Comparison of ENCODE assay signal across 8 cellular contexts in genomic region chr10:46786518-46787320, GRCh38.
DNase-seq lines count a peak whose midpoint lies in the region; ATAC-seq and TF ChIP-seq lines count a peak whose summit lies in the region.
"Not testable (repeated sequence)": the region's sequence is repeated elsewhere in the genome, so short reads cannot be mapped to it uniquely, and the experiment has no call there.

No MANE protein-coding gene starts in this region.

- DNase-seq in CD4-positive, alpha-beta T cell = peak; percentile 21 to 57 (median 47)
- DNase-seq in HPDE6-E6E7 (ENCODE audit: extremely low spot score) = peak; percentile 8
- DNase-seq in NOMO-1 treated with DMSO at 0.1 percent for 48 hours (lab: John Stamatoyannopoulos, UW; ENCODE audit: unreplicated experiment) = peak; percentile 67
- DNase-seq in activated T-cell treated with anti-CD3 and anti-CD28 coated beads for 1 hour (ENCODE audit: low read depth) = peak; percentile 16
- peak; percentile 62 for DNase-seq in epithelial cell of esophagus (ENCODE audit: low read depth)
- DNase-seq in mesenchymal stem cell = peak; percentile 80
- peak; percentile 14 to 45 for DNase-seq in stimulated activated CD4-positive, alpha-beta T cell treated with anti-CD3 and anti-CD28 coated beads, Interleukin-4, amount 100 ng/mL, for 4 hours

- peak overlapping the region; percentile 80 for H2BK15ac ChIP-seq in mesenchymal stem cell (ENCODE audit: low read depth, poor library complexity, severe bottlenecking)

- not testable (repeated sequence) for H2BK120ac ChIP-seq in mesenchymal stem cell (ENCODE audit: low read depth, low read length)

- H4K8ac ChIP-seq in mesenchymal stem cell (ENCODE audit: low read length) = peak overlapping the region; percentile 99

- not testable (repeated sequence) for H3K4me1 Mint-ChIP-seq in CD4-positive, alpha-beta T cell (ENCODE audit: low read depth)

- not testable (repeated sequence) for H2AK5ac ChIP-seq in mesenchymal stem cell (ENCODE audit: low read length, severe bottlenecking)

- peak overlapping the region; percentile 35 for H3K27ac Mint-ChIP-seq in CD4-positive, alpha-beta T cell

- not testable (repeated sequence) for H3K9me3 ChIP-seq in CD4-positive, alpha-beta T cell (ENCODE audit: control insufficient read depth, low read length); mesenchymal stem cell (ENCODE audit: control insufficient read depth, low read length)

- H3K23ac ChIP-seq in mesenchymal stem cell (ENCODE audit: low read length in 2 of 2) = not testable (repeated sequence)

- not testable (repeated sequence) for H3K36me3 ChIP-seq in mesenchymal stem cell (ENCODE audit: control insufficient read depth in 1 of 2, insufficient read depth in 2 of 2, low read depth in 1 of 2, low read length in 2 of 2)

- not testable (repeated sequence) for H3K27ac ChIP-seq in CD4-positive, alpha-beta T cell (ENCODE audit: low read depth, low read length)
- peak overlapping the region; percentile 91 for H3K27ac ChIP-seq in mesenchymal stem cell (ENCODE audit: low read length, poor library complexity, severe bottlenecking)

- H3K4me2 ChIP-seq in mesenchymal stem cell (ENCODE audit: low read length, poor library complexity, severe bottlenecking) = peak overlapping the region; percentile 48

- H3K14ac ChIP-seq in mesenchymal stem cell (ENCODE audit: low read length in 2 of 2) = not testable (repeated sequence)

- peak overlapping the region; percentile 30 for H2AFZ ChIP-seq in mesenchymal stem cell (ENCODE audit: low read depth, low read length)

- ATAC-seq in CD4-positive, alpha-beta T cell (ENCODE audit: poor library complexity) = peak; percentile 68
- ATAC-seq in GM19467 (IDR thresholded peaks at IDR 0.05; ENCODE audit: unreplicated experiment) = peak; percentile 50

- POLR2A ChIA-PET in CD4-positive, alpha-beta T cell (lab: Charles Lee) = not testable (repeated sequence)

- not testable (repeated sequence) for H3K27me3 Mint-ChIP-seq in CD4-positive, alpha-beta T cell

- H3K4me3 ChIP-seq in epithelial cell of esophagus (ENCODE audit: low read length) = peak overlapping the region; percentile 72
- H3K4me3 ChIP-seq in mesenchymal stem cell (ENCODE audit: insufficient read depth in 1 of 2, low read depth in 1 of 2, low read length in 2 of 2) = peak overlapping the region; percentile 67 to 82

- not testable (repeated sequence) for H3K79me1 ChIP-seq in mesenchymal stem cell (replicated peaks; ENCODE audit: low read length, poor library complexity, severe bottlenecking)

- H3K9me3 Mint-ChIP-seq in CD4-positive, alpha-beta T cell = not testable (repeated sequence)

- H3K4me1 ChIP-seq in mesenchymal stem cell (ENCODE audit: control insufficient read depth, insufficient read depth, low read depth, low read length) = not testable (repeated sequence)

- peak overlapping the region; percentile 95 for H3K4me3 Mint-ChIP-seq in CD4-positive, alpha-beta T cell

- peak overlapping the region; percentile 80 for H4K91ac ChIP-seq in mesenchymal stem cell (ENCODE audit: low read length)

- not testable (repeated sequence) for H2BK12ac ChIP-seq in mesenchymal stem cell (ENCODE audit: low read length in 2 of 2)

- TF ChIP-seq CTCF in CD4-positive, alpha-beta T cell (IDR thresholded peaks at IDR 0.05); epithelial cell of esophagus (IDR thresholded peaks at IDR 0.05; ENCODE audit: insufficient read depth, low read depth, low read length, missing control alignments): not testable (repeated sequence)

- peak overlapping the region; percentile 88 for H3K9ac ChIP-seq in mesenchymal stem cell (ENCODE audit: low read length)

- H3K4ac ChIP-seq in mesenchymal stem cell (ENCODE audit: low read depth in 1 of 2, low read length in 2 of 2) = not testable (repeated sequence)

- H3K36me3 Mint-ChIP-seq in CD4-positive, alpha-beta T cell (ENCODE audit: low read depth) = not testable (repeated sequence)

- CTCF ChIA-PET in CD4-positive, alpha-beta T cell (lab: Charles Lee) = not testable (repeated sequence)

- H2BK5ac ChIP-seq in mesenchymal stem cell (ENCODE audit: low read depth, low read length, poor library complexity, severe bottlenecking) = peak overlapping the region; percentile 66

- not testable (repeated sequence) for H3K27me3 ChIP-seq in CD4-positive, alpha-beta T cell (ENCODE audit: control insufficient read depth, insufficient read depth, low read length); mesenchymal stem cell (ENCODE audit: control insufficient read depth in 1 of 2, insufficient read depth in 1 of 2, low read length in 2 of 2)

- peak overlapping the region; percentile 79 to 94 for H3K18ac ChIP-seq in mesenchymal stem cell (ENCODE audit: low read depth in 1 of 2, low read length in 2 of 2)

- WGBS in mesenchymal stem cell = 1% methylated on average over 17 of the region's 62 CpGs

- intact Hi-C loops in CD4-positive, alpha-beta T cell (cut with DNase I, micrococcal nuclease) = not testable (repeated sequence)

Comparison
In these comparisons a context has a peak if more than half of its experiments do, and no peak if none do; other contexts are left out.
1. DNase-seq: peak in every context shown above with its lines; median percentile 80 in mesenchymal stem cell; 67 in NOMO-1 treated with DMSO at 0.1 percent for 48 hours; 62 in epithelial cell of esophagus; 47 in CD4-positive, alpha-beta T cell; 30 in stimulated activated CD4-positive, alpha-beta T cell treated with anti-CD3 and anti-CD28 coated beads, Interleukin-4, amount 100 ng/mL, for 4 hours; 16 in activated T-cell treated with anti-CD3 and anti-CD28 coated beads for 1 hour; 8 in HPDE6-E6E7.